ENCODE assay signal across 8 cellular contexts in the genomic region with DNA sequence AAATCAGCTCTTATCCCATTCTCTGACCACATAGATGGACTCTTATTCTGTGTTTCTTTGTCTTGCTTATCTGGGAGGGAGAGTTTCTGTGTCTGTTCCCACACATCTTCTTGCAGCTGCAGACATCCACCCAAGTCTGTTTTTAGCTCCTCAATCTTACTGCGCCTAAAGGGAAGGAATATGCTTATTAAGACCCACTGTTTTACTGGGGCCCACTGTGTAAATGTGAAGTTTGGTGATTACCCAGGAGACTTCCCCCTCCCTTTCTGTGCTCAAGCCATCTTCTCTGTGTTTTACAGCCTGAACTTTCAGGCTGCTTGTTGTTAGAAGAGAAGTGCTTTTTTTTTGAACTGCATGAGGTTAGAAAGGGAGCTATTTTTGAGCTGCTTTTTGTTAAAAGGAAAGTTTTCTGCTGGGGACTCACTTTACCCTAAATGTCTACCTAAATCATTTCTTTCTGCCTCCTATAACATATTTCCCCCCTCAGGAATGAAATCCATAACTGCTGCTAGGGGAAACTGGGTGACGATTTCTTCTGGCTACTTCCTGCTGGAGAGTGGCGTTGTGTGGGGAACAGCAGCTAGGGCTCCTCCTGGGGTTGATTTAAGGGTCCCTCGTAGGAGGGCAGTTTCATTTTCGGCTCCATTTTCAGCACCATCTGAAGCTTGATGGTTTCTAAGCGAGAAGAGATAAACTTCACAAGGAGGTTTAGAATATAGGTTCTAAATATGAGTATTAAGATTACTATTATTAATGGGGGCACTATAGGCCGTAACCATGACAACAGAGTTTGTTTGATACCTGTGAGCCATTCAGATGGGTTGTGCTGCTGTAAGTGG. TPM values are rescaled to one million over a fixed set of nuclear protein-coding genes. Genes with fewer than 3 reads are reported as not detected.
A peak's percentile ranks its signal among the peaks of the same experiment; 100 is the strongest.
DNase-seq lines count a peak whose midpoint lies in the region; ATAC-seq lines count a peak whose summit lies in the region.

No MANE protein-coding gene starts in this region.

- peak overlapping the region; percentile 84 for H3K27ac ChIP-seq in SJSA1

- H3K4me1 ChIP-seq in SJSA1 (replicated peaks): peaks cover 30% of the 10 kb centered on the region

- H3K36me3 ChIP-seq in SJSA1: no peaks in the 10 kb centered on the region

- H3K9me3 ChIP-seq in SJSA1 (replicated peaks): no peaks in the 10 kb centered on the region

- peaks cover 22% of the 10 kb centered on the region for H3K4me1 Mint-ChIP-seq in stimulated activated effector memory CD8-positive, alpha-beta T cell treated with anti-CD3 and anti-CD28 coated beads, Interleukin-12 subunit alpha, Interleukin-12 subunit beta, amount 100 ng/mL, for 72 hours

- DNase-seq in Ammon's horn (ENCODE audit: low spot score): peak; percentile 16
- DNase-seq in SJSA1 (ENCODE audit: low read depth in 1 of 2, low spot score in 2 of 2): peak in 1 of 2 experiments; percentile 44
- DNase-seq in left cardiac atrium: no peak
- DNase-seq in stimulated activated effector memory CD8-positive, alpha-beta T cell treated with anti-CD3 and anti-CD28 coated beads, Interleukin-12 subunit alpha, Interleukin-12 subunit beta, amount 100 ng/mL, for 72 hours (ENCODE audit: low spot score in 2 of 2): no peak
- no peak for DNase-seq in stimulated activated CD4-positive, alpha-beta T cell treated with anti-CD3 and anti-CD28 coated beads, Interleukin-4, amount 100 ng/mL, for 24 hours
- no peak for DNase-seq in HuH-7.5 (ENCODE audit: low spot score)

- H3K4me3 Mint-ChIP-seq in stimulated activated effector memory CD8-positive, alpha-beta T cell treated with anti-CD3 and anti-CD28 coated beads, Interleukin-12 subunit alpha, Interleukin-12 subunit beta, amount 100 ng/mL, for 72 hours: peak overlapping the region; percentile 38

- H3K4me3 ChIP-seq in SJSA1: no peak overlapping the region

- H3K36me3 Mint-ChIP-seq in stimulated activated effector memory CD8-positive, alpha-beta T cell treated with anti-CD3 and anti-CD28 coated beads, Interleukin-12 subunit alpha, Interleukin-12 subunit beta, amount 100 ng/mL, for 72 hours: peaks cover 8% of the 10 kb centered on the region

- H3K27ac Mint-ChIP-seq in stimulated activated effector memory CD8-positive, alpha-beta T cell treated with anti-CD3 and anti-CD28 coated beads, Interleukin-12 subunit alpha, Interleukin-12 subunit beta, amount 100 ng/mL, for 72 hours: peak overlapping the region; percentile 80

- H3K27me3 ChIP-seq in SJSA1 (replicated peaks): no peaks in the 10 kb centered on the region

- ATAC-seq in GM21515 (IDR thresholded peaks at IDR 0.05; ENCODE audit: unreplicated experiment) (peak; percentile 52), left cardiac atrium (peak; percentile 25 to 58), HG03139 (IDR thresholded peaks at IDR 0.05; ENCODE audit: unreplicated experiment) (no peak)
- no peak for ATAC-seq in stimulated activated effector memory CD8-positive, alpha-beta T cell treated with anti-CD3 and anti-CD28 coated beads, Interleukin-12 subunit alpha, Interleukin-12 subunit beta, amount 100 ng/mL, for 72 hours

- intact Hi-C loops in left cardiac atrium (cut with DNase I): no loop called here

- H3K9me3 Mint-ChIP-seq in stimulated activated effector memory CD8-positive, alpha-beta T cell treated with anti-CD3 and anti-CD28 coated beads, Interleukin-12 subunit alpha, Interleukin-12 subunit beta, amount 100 ng/mL, for 72 hours: no peaks in the 10 kb centered on the region

RNA-seq across cellular contexts. Expression of gene GMCL1, which starts 39.5 kb away (rescaled TPM):
- 12.4 and 20.1 TPM in 2 replicates for total RNA-seq in SJSA1 (2014; rRNA removed; shearing (Covaris generic))
- 1 to 10 TPM; 4.8 to 7.1 TPM for total RNA-seq in left cardiac atrium

RNA-seq across cellular contexts. Expression of gene ANXA4, which starts 48.0 kb away (rescaled TPM):
- total RNA-seq in SJSA1 (2014; rRNA removed; shearing (Covaris generic)): 9.6 and 18.2 TPM in 2 replicates
- 10 to 100 TPM; 41.3 to 50.4 TPM for total RNA-seq in left cardiac atrium

Comparison
In these comparisons a context has a peak if more than half of its experiments do, and no peak if none do; other contexts are left out.
1. ATAC-seq: peak in GM21515 (single experiment) and left cardiac atrium (2 of 2); none in stimulated activated effector memory CD8-positive, alpha-beta T cell treated with anti-CD3 and anti-CD28 coated beads, Interleukin-12 subunit alpha, Interleukin-12 subunit beta, amount 100 ng/mL, for 72 hours (single experiment) and HG03139 (single experiment).